ENCODE assay signal across 35 cellular contexts in genomic region chr13:111360452-111360851, GRCh38. TPM values are rescaled to one million over a fixed set of nuclear protein-coding genes. Genes with fewer than 3 reads are reported as not detected.
"Had no signal": no experiment of that assay in that cellular context is flagged by ENCODE, and none has a peak within 500 bp of the region (broad histone marks: within the 10 kb centered on the region; RNA-seq: fewer than 3 reads in every experiment).

No MANE protein-coding gene starts in this region.

- H3K4me3 Mint-ChIP-seq: activated B cell treated with CpG ODN at 0.5 μM for 24 hours; activated CD4-positive, alpha-beta memory T cell treated with anti-CD3 and anti-CD28 coated beads for 36 hours; activated CD4-positive, alpha-beta T cell treated with anti-CD3 and anti-CD28 coated beads for 36 hours; activated CD8-positive, alpha-beta T cell treated with anti-CD3 and anti-CD28 coated beads for 36 hours; activated naive CD4-positive, alpha-beta T cell treated with anti-CD3 and anti-CD28 coated beads for 36 hours; activated naive CD8-positive, alpha-beta T cell; activated naive CD8-positive, alpha-beta T cell treated with anti-CD3 and anti-CD28 coated beads, Interleukin-2, amount 10 ng/mL, durations not matched to agents 7 days and 5 days; activated naive CD8-positive, alpha-beta T cell treated with anti-CD3 and anti-CD28 coated beads, Interleukin-2, amount 50 U/mL, for 24 hours; activated T-cell treated with anti-CD3 and anti-CD28 coated beads, Interleukin-2, amount 50 U/mL, for 4 hours; activated T-cell treated with anti-CD3 and anti-CD28 coated beads, Interleukin-2, amount 50 U/mL, for 72 hours; activated T-helper 1 cell treated with anti-CD3 and anti-CD28 coated beads, Interleukin-12 subunit alpha, Interleukin-12 subunit beta, Interleukin-2, Interleukin-4 antibody, amounts not matched to agents 30 ng/mL and 10 ng/mL and 1 ng/mL, durations not matched to agents 14 hours and 24 hours and 36 hours; activated T-helper 17 cell treated with anti-CD3 and anti-CD28 coated beads, Interleukin-2, amount 50 U/mL, for 72 hours; T-helper 1 cell treated with Interleukin-12 subunit alpha and Interleukin-12 subunit beta and Interleukin-4 antibody, amounts not matched to agents 30 μg/mL and 1 μg/mL, for 36 hours; T-helper 2 cell treated with Interferon-gamma antibody and Interleukin-4, amounts not matched to agents 5 μg/mL and 100 μg/mL, for 36 hours had no signal

- H3K27ac ChIP-seq: ascending aorta, brain microvascular endothelial cell, breast epithelium, VCaP had no signal

- ATAC-seq: activated CD4-positive, alpha-beta T cell treated with anti-CD3 and anti-CD28 coated beads for 36 hours; activated CD8-positive, alpha-beta T cell treated with anti-CD3 and anti-CD28 coated beads for 36 hours; activated naive CD8-positive, alpha-beta T cell treated with anti-CD3 and anti-CD28 coated beads, Interleukin-2, amount 50 U/mL, for 24 hours; activated T-cell treated with anti-CD3 and anti-CD28 coated beads, Interleukin-2, amount 50 U/mL, for 4 hours; activated T-cell treated with anti-CD3 and anti-CD28 coated beads, Interleukin-2, amount 50 U/mL, for 72 hours had no signal

- H3K36me3 Mint-ChIP-seq: activated CD4-positive, alpha-beta memory T cell treated with anti-CD3 and anti-CD28 coated beads for 36 hours; activated naive CD8-positive, alpha-beta T cell; activated naive CD8-positive, alpha-beta T cell treated with anti-CD3 and anti-CD28 coated beads, Interleukin-2, amount 10 ng/mL, durations not matched to agents 7 days and 5 days had no signal

- H3K4me3 ChIP-seq: ascending aorta, breast epithelium had no signal

- H3K36me3 ChIP-seq: ascending aorta, brain microvascular endothelial cell, breast epithelium had no signal

- DNase-seq: activated B cell treated with CpG ODN at 0.5 μM for 24 hours; activated CD4-positive, alpha-beta memory T cell treated with anti-CD3 and anti-CD28 coated beads for 36 hours; activated CD4-positive, alpha-beta T cell treated with anti-CD3 and anti-CD28 coated beads for 36 hours; activated CD4-positive, alpha-beta T cell treated with anti-CD3 and anti-CD28 coated beads for 48 hours; activated CD4-positive, alpha-beta T cell treated with anti-CD3 and anti-CD28 coated beads, Interleukin-2, amount 50 U/mL, for 1 hour; activated CD4-positive, alpha-beta T cell treated with anti-CD3 and anti-CD28 coated beads, Interleukin-2, amount 50 U/mL, for 4 hours; activated CD4-positive, CD25-positive, alpha-beta regulatory T cell treated with anti-CD3 and anti-CD28 coated beads, Interleukin-2, amount 50 U/mL, for 72 hours; activated CD8-positive, alpha-beta memory T cell treated with anti-CD3 and anti-CD28 coated beads, Interleukin-2, amount 50 U/mL, for 4 hours; activated CD8-positive, alpha-beta T cell treated with anti-CD3 and anti-CD28 coated beads for 36 hours; activated gamma-delta T cell treated with Interleukin-2 at 50 U/mL for 16 hours; activated naive CD4-positive, alpha-beta T cell; activated naive CD4-positive, alpha-beta T cell treated with anti-CD3 and anti-CD28 coated beads for 36 hours; activated naive CD4-positive, alpha-beta T cell treated with anti-CD3 and anti-CD28 coated beads, Interleukin-2, amount 50 U/mL, for 16 hours; activated naive CD8-positive, alpha-beta T cell treated with anti-CD3 and anti-CD28 coated beads, Interleukin-2, amount 10 ng/mL, durations not matched to agents 7 days and 5 days; activated naive CD8-positive, alpha-beta T cell treated with anti-CD3 and anti-CD28 coated beads, Interleukin-2, amount 50 U/mL, for 24 hours; activated T-cell treated with anti-CD3 and anti-CD28 coated beads for 4 hours; activated T-cell treated with anti-CD3 and anti-CD28 coated beads, Interleukin-2, amount 50 U/mL, for 1 hour; activated T-cell treated with anti-CD3 and anti-CD28 coated beads, Interleukin-2, amount 50 U/mL, for 4 hours; activated T-cell treated with anti-CD3 and anti-CD28 coated beads, Interleukin-2, amount 50 U/mL, for 72 hours; amygdala; anterior cingulate cortex; brain microvascular endothelial cell; central memory CD4-positive, alpha-beta T cell; T-helper 1 cell; T-helper 2 cell; T-helper 9 cell had no signal

- H3K27me3 Mint-ChIP-seq: activated B cell treated with CpG ODN at 0.5 μM for 24 hours; activated CD4-positive, alpha-beta T cell treated with anti-CD3 and anti-CD28 coated beads for 36 hours; activated CD8-positive, alpha-beta T cell treated with anti-CD3 and anti-CD28 coated beads for 36 hours; activated naive CD8-positive, alpha-beta T cell treated with anti-CD3 and anti-CD28 coated beads, Interleukin-2, amount 10 ng/mL, durations not matched to agents 7 days and 5 days had no signal

- H3K27me3 ChIP-seq: ascending aorta, brain microvascular endothelial cell had no signal

- H3K9me3 Mint-ChIP-seq: activated B cell treated with CpG ODN at 0.5 μM for 24 hours; activated CD4-positive, alpha-beta memory T cell treated with anti-CD3 and anti-CD28 coated beads for 36 hours; activated CD8-positive, alpha-beta T cell treated with anti-CD3 and anti-CD28 coated beads for 36 hours; activated naive CD4-positive, alpha-beta T cell treated with anti-CD3 and anti-CD28 coated beads for 36 hours; activated naive CD8-positive, alpha-beta T cell treated with anti-CD3 and anti-CD28 coated beads, Interleukin-2, amount 10 ng/mL, durations not matched to agents 7 days and 5 days; activated naive CD8-positive, alpha-beta T cell treated with anti-CD3 and anti-CD28 coated beads, Interleukin-2, amount 50 U/mL, for 24 hours; activated T-cell treated with anti-CD3 and anti-CD28 coated beads, Interleukin-2, amount 50 U/mL, for 4 hours; activated T-cell treated with anti-CD3 and anti-CD28 coated beads, Interleukin-2, amount 50 U/mL, for 72 hours; activated T-helper 1 cell treated with anti-CD3 and anti-CD28 coated beads, Interleukin-12 subunit alpha, Interleukin-12 subunit beta, Interleukin-2, Interleukin-4 antibody, amounts not matched to agents 30 ng/mL and 10 ng/mL and 1 ng/mL, durations not matched to agents 14 hours and 24 hours and 36 hours; activated T-helper 17 cell treated with anti-CD3 and anti-CD28 coated beads, Interleukin-2, amount 50 U/mL, for 72 hours; T-helper 1 cell treated with Interleukin-12 subunit alpha and Interleukin-12 subunit beta and Interleukin-4 antibody, amounts not matched to agents 30 μg/mL and 1 μg/mL, for 36 hours; T-helper 2 cell treated with Interferon-gamma antibody and Interleukin-4, amounts not matched to agents 5 μg/mL and 100 μg/mL, for 36 hours had no signal

- H3K9me3 ChIP-seq: ascending aorta, breast epithelium had no signal

- H3K4me1 ChIP-seq: ascending aorta, breast epithelium had no signal

- H3K27ac Mint-ChIP-seq: activated B cell treated with CpG ODN at 0.5 μM for 24 hours; activated CD4-positive, alpha-beta memory T cell treated with anti-CD3 and anti-CD28 coated beads for 36 hours; activated CD4-positive, alpha-beta T cell treated with anti-CD3 and anti-CD28 coated beads for 36 hours; activated CD8-positive, alpha-beta T cell treated with anti-CD3 and anti-CD28 coated beads for 36 hours; activated naive CD4-positive, alpha-beta T cell treated with anti-CD3 and anti-CD28 coated beads for 36 hours; activated naive CD8-positive, alpha-beta T cell; activated naive CD8-positive, alpha-beta T cell treated with anti-CD3 and anti-CD28 coated beads, Interleukin-2, amount 10 ng/mL, durations not matched to agents 7 days and 5 days; activated naive CD8-positive, alpha-beta T cell treated with anti-CD3 and anti-CD28 coated beads, Interleukin-2, amount 50 U/mL, for 24 hours; activated T-cell treated with anti-CD3 and anti-CD28 coated beads, Interleukin-2, amount 50 U/mL, for 72 hours; activated T-helper 1 cell treated with anti-CD3 and anti-CD28 coated beads, Interleukin-12 subunit alpha, Interleukin-12 subunit beta, Interleukin-2, Interleukin-4 antibody, amounts not matched to agents 30 ng/mL and 10 ng/mL and 1 ng/mL, durations not matched to agents 14 hours and 24 hours and 36 hours; activated T-helper 17 cell treated with anti-CD3 and anti-CD28 coated beads, Interleukin-2, amount 50 U/mL, for 72 hours; T-helper 1 cell treated with Interleukin-12 subunit alpha and Interleukin-12 subunit beta and Interleukin-4 antibody, amounts not matched to agents 30 μg/mL and 1 μg/mL, for 36 hours; T-helper 2 cell treated with Interferon-gamma antibody and Interleukin-4, amounts not matched to agents 5 μg/mL and 100 μg/mL, for 36 hours had no signal

- H3K4me1 Mint-ChIP-seq: activated B cell treated with CpG ODN at 0.5 μM for 24 hours; activated CD4-positive, alpha-beta T cell treated with anti-CD3 and anti-CD28 coated beads for 36 hours; activated naive CD8-positive, alpha-beta T cell treated with anti-CD3 and anti-CD28 coated beads, Interleukin-2, amount 10 ng/mL, durations not matched to agents 7 days and 5 days; activated naive CD8-positive, alpha-beta T cell treated with anti-CD3 and anti-CD28 coated beads, Interleukin-2, amount 50 U/mL, for 24 hours; activated T-helper 17 cell treated with anti-CD3 and anti-CD28 coated beads, Interleukin-2, amount 50 U/mL, for 72 hours had no signal

RNA-seq across cellular contexts. Expression of gene TEX29, which starts 40.0 kb away (rescaled TPM):
- total RNA-seq: activated CD8-positive, alpha-beta memory T cell treated with anti-CD3 and anti-CD28 coated beads for 36 hours; ascending aorta had no signal
